ENCODE assay signal across 29 cellular contexts in the genomic region with DNA sequence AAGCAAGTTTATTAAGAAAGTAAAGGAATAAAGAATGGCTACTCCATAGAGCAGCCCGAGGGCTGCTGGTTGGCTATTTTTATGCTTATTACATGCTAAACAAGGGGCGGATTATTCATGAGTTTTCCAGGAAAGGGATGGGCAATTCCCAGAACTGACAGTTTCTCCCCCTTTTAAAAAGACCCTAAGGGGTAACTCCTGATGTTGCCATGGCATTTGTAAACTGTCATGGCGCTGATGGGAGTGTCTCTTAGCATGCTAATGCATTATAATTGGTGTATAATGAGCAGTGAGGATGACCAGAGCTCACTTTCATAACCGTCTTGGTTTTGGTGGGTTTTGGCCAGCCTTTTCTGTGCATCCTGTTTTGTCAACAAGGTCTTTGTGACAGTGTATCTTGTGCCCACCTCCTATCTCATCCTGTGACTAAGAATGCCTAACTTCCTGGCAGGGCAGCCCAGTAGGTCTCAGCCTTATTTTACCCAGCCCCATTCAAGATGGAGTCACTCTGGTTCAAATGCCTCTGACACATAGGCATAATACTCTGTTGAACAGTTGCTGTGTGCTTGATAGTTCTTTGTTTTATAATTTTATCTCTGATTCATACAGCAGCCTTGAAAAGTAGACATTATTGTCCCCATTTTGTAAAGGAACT. TPM values are rescaled to one million over a fixed set of nuclear protein-coding genes. Genes with fewer than 3 reads are reported as not detected.
DNase-seq lines count a peak whose midpoint lies in the region; ATAC-seq, FAIRE-seq and TF ChIP-seq lines count a peak whose summit lies in the region.
"Had no signal": no experiment of that assay in that cellular context is flagged by ENCODE, and none has a peak within 500 bp of the region (broad histone marks: within the 10 kb centered on the region; RNA-seq: fewer than 3 reads in every experiment).

No MANE protein-coding gene starts in this region.

- no peak overlapping the region for H2AFZ ChIP-seq in endothelial cell of umbilical vein (ENCODE audit: low read depth, low read length)

- no peaks in the 10 kb centered on the region for H3K27me3 Mint-ChIP-seq in activated naive CD8-positive, alpha-beta T cell treated with anti-CD3 and anti-CD28 coated beads, Interleukin-2, amount 10 ng/mL, durations not matched to agents 7 days and 5 days
- no peaks in the 10 kb centered on the region for H3K27me3 Mint-ChIP-seq in activated naive CD8-positive, alpha-beta T cell treated with anti-CD3 and anti-CD28 coated beads for 36 hours
- no peaks in the 10 kb centered on the region for H3K27me3 Mint-ChIP-seq in activated CD4-positive, alpha-beta memory T cell treated with anti-CD3 and anti-CD28 coated beads for 36 hours
- H3K27me3 Mint-ChIP-seq: CD4-positive, alpha-beta T cell had no signal

- H3K27ac Mint-ChIP-seq in activated naive CD8-positive, alpha-beta T cell treated with anti-CD3 and anti-CD28 coated beads, Interleukin-2, amount 10 ng/mL, durations not matched to agents 7 days and 5 days: no peak overlapping the region
- H3K27ac Mint-ChIP-seq in activated naive CD8-positive, alpha-beta T cell treated with anti-CD3 and anti-CD28 coated beads for 36 hours: no peak overlapping the region
- no peak overlapping the region for H3K27ac Mint-ChIP-seq in activated CD4-positive, alpha-beta memory T cell treated with anti-CD3 and anti-CD28 coated beads for 36 hours
- H3K27ac Mint-ChIP-seq: activated naive CD4-positive, alpha-beta T cell treated with anti-CD3 and anti-CD28 coated beads, Interleukin-2, amount 50 U/mL, for 72 hours; activated T-helper 1 cell treated with anti-CD3 and anti-CD28 coated beads, Interleukin-12 subunit alpha, Interleukin-12 subunit beta, Interleukin-2, Interleukin-4 antibody, amounts not matched to agents 30 ng/mL and 10 ng/mL and 1 ng/mL, durations not matched to agents 14 hours and 24 hours and 36 hours; CD4-positive, alpha-beta T cell; nephron; T-helper 1 cell treated with Interleukin-12 subunit alpha and Interleukin-12 subunit beta and Interleukin-4 antibody, amounts not matched to agents 30 μg/mL and 1 μg/mL, for 36 hours had no signal

- H4K20me1 ChIP-seq in endothelial cell of umbilical vein (replicated peaks; ENCODE audit: control insufficient read depth, extremely low read depth, insufficient read depth, low read length): no peaks in the 10 kb centered on the region

- no TSS peak for BruUV-seq in endothelial cell of umbilical vein (replicated peaks; lab: Mats Ljungman, UMichigan)

- dilution Hi-C loops in endothelial cell of umbilical vein (cut with MboI; ENCODE audit: extremely low pct_ligation_motif_present, low sequenced_read_pairs): no loop called here

- peaks cover 18% of the 10 kb centered on the region for H3K4me1 Mint-ChIP-seq in activated naive CD8-positive, alpha-beta T cell treated with anti-CD3 and anti-CD28 coated beads, Interleukin-2, amount 10 ng/mL, durations not matched to agents 7 days and 5 days
- peaks cover 19% of the 10 kb centered on the region for H3K4me1 Mint-ChIP-seq in activated naive CD8-positive, alpha-beta T cell treated with anti-CD3 and anti-CD28 coated beads for 36 hours
- peaks cover 19% of the 10 kb centered on the region for H3K4me1 Mint-ChIP-seq in activated CD4-positive, alpha-beta memory T cell treated with anti-CD3 and anti-CD28 coated beads for 36 hours (ENCODE audit: low read depth)

- H3K9me3 ChIP-seq in endothelial cell of umbilical vein (replicated peaks; ENCODE audit: control insufficient read depth, insufficient read depth, low read length) (no peaks in the 10 kb centered on the region), thoracic aorta (no peaks in the 10 kb centered on the region)
- H3K9me3 ChIP-seq: MG63, ovary had no signal

- peaks cover 5% of the 10 kb centered on the region for H3K9me3 Mint-ChIP-seq in activated naive CD8-positive, alpha-beta T cell treated with anti-CD3 and anti-CD28 coated beads, Interleukin-2, amount 10 ng/mL, durations not matched to agents 7 days and 5 days
- no peaks in the 10 kb centered on the region for H3K9me3 Mint-ChIP-seq in activated naive CD8-positive, alpha-beta T cell treated with anti-CD3 and anti-CD28 coated beads for 36 hours
- no peaks in the 10 kb centered on the region for H3K9me3 Mint-ChIP-seq in activated CD4-positive, alpha-beta memory T cell treated with anti-CD3 and anti-CD28 coated beads for 36 hours
- H3K9me3 Mint-ChIP-seq: CD4-positive, alpha-beta T cell; nephron had no signal

- no peaks in the 10 kb centered on the region for H3K9me1 ChIP-seq in endothelial cell of umbilical vein (replicated peaks; ENCODE audit: control insufficient read depth, extremely low read depth, insufficient read depth, low read length)

- peaks cover 14% of the 10 kb centered on the region for H3K36me3 Mint-ChIP-seq in activated naive CD8-positive, alpha-beta T cell treated with anti-CD3 and anti-CD28 coated beads, Interleukin-2, amount 10 ng/mL, durations not matched to agents 7 days and 5 days
- H3K36me3 Mint-ChIP-seq in activated naive CD8-positive, alpha-beta T cell treated with anti-CD3 and anti-CD28 coated beads for 36 hours: peaks cover 3% of the 10 kb centered on the region
- H3K36me3 Mint-ChIP-seq in activated CD4-positive, alpha-beta memory T cell treated with anti-CD3 and anti-CD28 coated beads for 36 hours: no peaks in the 10 kb centered on the region
- H3K36me3 Mint-ChIP-seq: activated naive CD4-positive, alpha-beta T cell treated with anti-CD3 and anti-CD28 coated beads, Interleukin-2, amount 50 U/mL, for 72 hours had no signal

- FAIRE-seq in endothelial cell of umbilical vein (lab: Jason Lieb, UNC) (peak; percentile 38), urothelium cell line (lab: Jason Lieb, UNC) (no peak)
- FAIRE-seq: A204.1, kidney, TTC549 had no signal

- TF ChIP-seq POLR2A in endothelial cell of umbilical vein (IDR thresholded peaks at IDR 0.05; ENCODE audit: low read depth, low read length): no peak

- intact Hi-C loops in activated CD4-positive, alpha-beta memory T cell treated with anti-CD3 and anti-CD28 coated beads for 36 hours (cut with micrococcal nuclease): no loop called here
- intact Hi-C loops in endothelial cell of umbilical vein (cut with micrococcal nuclease): no loop called here

- no peak for TF ChIP-seq CTCF in endothelial cell of umbilical vein (IDR thresholded peaks at IDR 0.05; ENCODE audit: extremely low read depth in 1 of 2, insufficient read depth in 1 of 2, low read depth in 1 of 2, low read length in 2 of 2)
- TF ChIP-seq CTCF in thoracic aorta (IDR thresholded peaks at IDR 0.05): no peak

- POLR2A ChIA-PET in activated naive CD8-positive, alpha-beta T cell treated with anti-CD3 and anti-CD28 coated beads, Interleukin-2, amount 10 ng/mL, durations not matched to agents 7 days and 5 days (lab: Charles Lee): no interaction called here
- POLR2A ChIA-PET in activated CD4-positive, alpha-beta memory T cell treated with anti-CD3 and anti-CD28 coated beads for 36 hours (lab: Charles Lee): no interaction called here
- POLR2A ChIA-PET in endothelial cell of umbilical vein (lab: Charles Lee): no interaction called here

- H3K79me2 ChIP-seq in endothelial cell of umbilical vein (ENCODE audit: control insufficient read depth, insufficient read depth, low read length): no peaks in the 10 kb centered on the region

- H3K4me3 Mint-ChIP-seq in activated naive CD8-positive, alpha-beta T cell treated with anti-CD3 and anti-CD28 coated beads, Interleukin-2, amount 10 ng/mL, durations not matched to agents 7 days and 5 days: no peak overlapping the region
- no peak overlapping the region for H3K4me3 Mint-ChIP-seq in activated naive CD8-positive, alpha-beta T cell treated with anti-CD3 and anti-CD28 coated beads for 36 hours
- no peak overlapping the region for H3K4me3 Mint-ChIP-seq in activated CD4-positive, alpha-beta memory T cell treated with anti-CD3 and anti-CD28 coated beads for 36 hours
- H3K4me3 Mint-ChIP-seq: activated T-helper 1 cell treated with anti-CD3 and anti-CD28 coated beads, Interleukin-12 subunit alpha, Interleukin-12 subunit beta, Interleukin-2, Interleukin-4 antibody, amounts not matched to agents 30 ng/mL and 10 ng/mL and 1 ng/mL, durations not matched to agents 14 hours and 24 hours and 36 hours; CD4-positive, alpha-beta T cell; nephron; T-helper 1 cell treated with Interleukin-12 subunit alpha and Interleukin-12 subunit beta and Interleukin-4 antibody, amounts not matched to agents 30 μg/mL and 1 μg/mL, for 36 hours had no signal

- DNase-seq in activated naive CD8-positive, alpha-beta T cell treated with anti-CD3 and anti-CD28 coated beads, Interleukin-2, amount 10 ng/mL, durations not matched to agents 7 days and 5 days: no peak
- no peak for DNase-seq in activated naive CD8-positive, alpha-beta T cell treated with anti-CD3 and anti-CD28 coated beads for 36 hours
- DNase-seq in activated CD4-positive, alpha-beta memory T cell treated with anti-CD3 and anti-CD28 coated beads for 36 hours: peak; percentile 18
- DNase-seq in endothelial cell of umbilical vein (ENCODE audit: low read depth, low spot score): no peak
- no peak for DNase-seq in thoracic aorta (ENCODE audit: low spot score)
- DNase-seq in urothelium cell line (ENCODE audit: low spot score): no peak
- no peak for DNase-seq in activated T-cell treated with anti-CD3 and anti-CD28 coated beads for 4 hours
- DNase-seq: activated CD4-positive, alpha-beta T cell treated with anti-CD3 and anti-CD28 coated beads for 4 hours; CD4-positive, alpha-beta T cell; DMS153; H7; KBM-7; kidney; MG63; NCI-H1417; NCI-H2081; NCI-H2227 treated with DMSO at 0.1 percent for 48 hours; NCI-H69; ovary; retina; RPMI8226 had no signal

- H3K27me3 ChIP-seq in endothelial cell of umbilical vein (ENCODE audit: control insufficient read depth in 2 of 2, insufficient read depth in 2 of 2, low read length in 2 of 2) (no peaks in the 10 kb centered on the region), thoracic aorta (replicated peaks; ENCODE audit: insufficient read depth) (no peaks in the 10 kb centered on the region)
- H3K27me3 ChIP-seq: MG63, ovary had no signal

- ATAC-seq in activated naive CD8-positive, alpha-beta T cell treated with anti-CD3 and anti-CD28 coated beads, Interleukin-2, amount 10 ng/mL, durations not matched to agents 7 days and 5 days (ENCODE audit: low read depth): peak; percentile 8
- no peak for ATAC-seq in thoracic aorta (ENCODE audit: insufficient number of reproducible peaks, low FRiP score, low read depth)
- ATAC-seq in HG03095 (IDR thresholded peaks at IDR 0.05; ENCODE audit: unreplicated experiment): no peak
- ATAC-seq: activated naive CD4-positive, alpha-beta T cell treated with anti-CD3 and anti-CD28 coated beads, Interleukin-2, amount 50 U/mL, for 72 hours had no signal

- H3K9ac ChIP-seq in endothelial cell of umbilical vein (replicated peaks; ENCODE audit: extremely low read depth, insufficient read depth, low read length): no peak overlapping the region

- H3K27ac ChIP-seq in endothelial cell of umbilical vein (ENCODE audit: insufficient read depth, low read depth, low read length) (no peak overlapping the region), thoracic aorta (peak overlapping the region; percentile 77 to 78)

- CTCF ChIA-PET in activated CD4-positive, alpha-beta memory T cell treated with anti-CD3 and anti-CD28 coated beads for 36 hours (lab: Charles Lee): no interaction called here
- CTCF ChIA-PET in endothelial cell of umbilical vein (lab: Charles Lee): no interaction called here

- H3K4me1 ChIP-seq in endothelial cell of umbilical vein (ENCODE audit: control insufficient read depth, extremely low read depth, insufficient read depth, low read length) (peaks cover 26% of the 10 kb centered on the region), thoracic aorta (ENCODE audit: control insufficient read depth in 1 of 2, low read depth in 2 of 2) (peaks cover 48 to 69% of the 10 kb centered on the region in 2 donors)

- H3K4me3 ChIP-seq in endothelial cell of umbilical vein (replicated peaks in 1 of 3; ENCODE audit: insufficient read depth in 1 of 3, low read depth in 1 of 3, low read length in 3 of 3) (no peak overlapping the region), thoracic aorta (no peak overlapping the region)
- H3K4me3 ChIP-seq: MG63, ovary, skin epidermis had no signal

- H3K4me2 ChIP-seq in endothelial cell of umbilical vein (ENCODE audit: insufficient read depth, low read length): no peak overlapping the region

- H3K36me3 ChIP-seq in endothelial cell of umbilical vein (ENCODE audit: control insufficient read depth in 2 of 2, extremely low read depth in 1 of 2, insufficient read depth in 2 of 2, low read length in 2 of 2) (no peaks in the 10 kb centered on the region), thoracic aorta (no peaks in the 10 kb centered on the region)
- H3K36me3 ChIP-seq: MG63, ovary had no signal

RNA-seq across cellular contexts. Expression of a gene that starts 25.8 kb away (rescaled TPM):
- under 1 TPM; 0.62 to 0.80 TPM for total RNA-seq in activated naive CD8-positive, alpha-beta T cell treated with anti-CD3 and anti-CD28 coated beads, Interleukin-2, amount 10 ng/mL, durations not matched to agents 7 days and 5 days
- under 1 TPM; 0.24 to 0.74 TPM for total RNA-seq in activated naive CD8-positive, alpha-beta T cell treated with anti-CD3 and anti-CD28 coated beads for 36 hours
- under 1 TPM; 0.34 to 0.45 TPM for total RNA-seq in activated CD4-positive, alpha-beta memory T cell treated with anti-CD3 and anti-CD28 coated beads for 36 hours
- total RNA-seq in endothelial cell of umbilical vein (37.7 and 41.8 TPM in 2 replicates), thoracic aorta (10 to 100 TPM; 48.3 to 77.3 TPM)
- 8.3 and 9.3 TPM in 2 replicates for polyA plus RNA-seq in endothelial cell of umbilical vein
- 5.1 and 5.7 TPM in 2 replicates for polyA plus RNA-seq in endothelial cell of umbilical vein (2011; cell fraction: cytosol; rRNA removed)
- polyA plus RNA-seq in endothelial cell of umbilical vein (2011; cell fraction: nucleus; rRNA removed): 21.7 and 22.7 TPM in 2 replicates
- 6.0 and 6.6 TPM in 2 replicates for polyA plus RNA-seq in endothelial cell of umbilical vein (2012)
- 26.5 and 35.4 TPM in 2 replicates for polyA minus RNA-seq in endothelial cell of umbilical vein
- polyA minus RNA-seq in endothelial cell of umbilical vein (2011; cell fraction: cytosol; rRNA and poly(A)+ RNA removed): 1.7 TPM
- polyA minus RNA-seq in endothelial cell of umbilical vein (2011; cell fraction: nucleus; rRNA and poly(A)+ RNA removed): 99.1 and 132 TPM in 2 replicates

Comparison
In these comparisons a context has a peak if more than half of its experiments do, and no peak if none do; other contexts are left out.
1. RNA of a gene that starts 25.8 kb away (total RNA-seq): 48.3 to 77.3 TPM in thoracic aorta and 37.7 to 41.8 TPM in endothelial cell of umbilical vein; 0.62 to 0.80 TPM in activated naive CD8-positive, alpha-beta T cell treated with anti-CD3 and anti-CD28 coated beads, Interleukin-2, amount 10 ng/mL, durations not matched to agents 7 days and 5 days, 0.24 to 0.74 TPM in activated naive CD8-positive, alpha-beta T cell treated with anti-CD3 and anti-CD28 coated beads for 36 hours and 0.34 to 0.45 TPM in activated CD4-positive, alpha-beta memory T cell treated with anti-CD3 and anti-CD28 coated beads for 36 hours; every median in the first group is over 10 times any median in the second.